1 cellular context compared by ENCODE assay signal in the genomic region with DNA sequence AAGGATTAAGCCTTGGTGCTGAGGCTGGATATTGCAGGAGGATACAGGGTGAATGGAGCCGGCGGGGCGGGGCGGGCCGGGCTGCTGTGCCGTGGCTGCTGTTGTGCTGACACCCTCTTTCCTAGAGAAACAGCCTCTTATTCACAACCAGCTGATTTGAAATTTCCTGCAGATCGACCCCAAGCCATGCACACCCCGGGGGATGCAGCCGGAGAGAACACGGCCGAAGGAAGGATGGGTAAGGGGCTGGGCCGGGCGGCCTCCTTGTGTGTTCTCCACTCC.
TF ChIP-seq lines count a peak whose summit lies in the region.

No MANE protein-coding gene starts in this region.

TF ChIP-seq in WTC11, 78 proteins besides CTCF, POLR2A, EP300 and RAD21:
- no peak for TF ChIP-seq IRF2 (CRISPR knock-in tag; IDR thresholded peaks at IDR 0.05; ENCODE audit: borderline replicate concordance, low read depth)
- TF ChIP-seq TEAD4 (CRISPR knock-in tag; IDR thresholded peaks at IDR 0.05), result no peak
- TF ChIP-seq ZNF317 (CRISPR knock-in tag; IDR thresholded peaks at IDR 0.05; ENCODE audit: borderline replicate concordance, low read depth), result no peak
- TF ChIP-seq, protein P1, sequence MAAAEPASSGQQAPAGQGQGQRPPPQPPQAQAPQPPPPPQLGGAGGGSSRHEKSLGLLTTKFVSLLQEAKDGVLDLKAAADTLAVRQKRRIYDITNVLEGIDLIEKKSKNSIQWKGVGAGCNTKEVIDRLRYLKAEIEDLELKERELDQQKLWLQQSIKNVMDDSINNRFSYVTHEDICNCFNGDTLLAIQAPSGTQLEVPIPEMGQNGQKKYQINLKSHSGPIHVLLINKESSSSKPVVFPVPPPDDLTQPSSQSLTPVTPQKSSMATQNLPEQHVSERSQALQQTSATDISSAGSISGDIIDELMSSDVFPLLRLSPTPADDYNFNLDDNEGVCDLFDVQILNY (CRISPR knock-in tag; IDR thresholded peaks at IDR 0.05), result no peak
- TF ChIP-seq, protein P2, sequence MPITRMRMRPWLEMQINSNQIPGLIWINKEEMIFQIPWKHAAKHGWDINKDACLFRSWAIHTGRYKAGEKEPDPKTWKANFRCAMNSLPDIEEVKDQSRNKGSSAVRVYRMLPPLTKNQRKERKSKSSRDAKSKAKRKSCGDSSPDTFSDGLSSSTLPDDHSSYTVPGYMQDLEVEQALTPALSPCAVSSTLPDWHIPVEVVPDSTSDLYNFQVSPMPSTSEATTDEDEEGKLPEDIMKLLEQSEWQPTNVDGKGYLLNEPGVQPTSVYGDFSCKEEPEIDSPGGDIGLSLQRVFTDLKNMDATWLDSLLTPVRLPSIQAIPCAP (CRISPR knock-in tag; IDR thresholded peaks at IDR 0.05), result no peak
- TF ChIP-seq ZBTB21 (CRISPR knock-in tag; IDR thresholded peaks at IDR 0.05; ENCODE audit: borderline replicate concordance), result no peak
- TF ChIP-seq ZNF396 (CRISPR knock-in tag; IDR thresholded peaks at IDR 0.05; ENCODE audit: borderline replicate concordance), result no peak
